ENCODE assay signal across 13 cellular contexts in genomic region chr11:117218133-117218915, GRCh38. TPM values are rescaled to one million over a fixed set of nuclear protein-coding genes. Genes with fewer than 3 reads are reported as not detected.
A peak's percentile ranks its signal among the peaks of the same experiment; 100 is the strongest.
DNase-seq lines count a peak whose midpoint lies in the region; TF ChIP-seq lines count a peak whose summit lies in the region.
"Had no signal": no experiment of that assay in that cellular context is flagged by ENCODE, and none has a peak within 500 bp of the region (broad histone marks: within the 10 kb centered on the region; RNA-seq: fewer than 3 reads in every experiment).

No MANE protein-coding gene starts in this region.

- peaks cover 55% of the 10 kb centered on the region for H3K36me3 Mint-ChIP-seq in T-helper 1 cell treated with Interleukin-12 subunit alpha and Interleukin-12 subunit beta and Interleukin-4 antibody, amounts not matched to agents 30 μg/mL and 1 μg/mL, for 36 hours (ENCODE audit: low read depth)

- no peak for TF ChIP-seq CTCF in testis (IDR thresholded peaks at IDR 0.05)

- H3K27me3 ChIP-seq in esophagus (ENCODE audit: control insufficient read depth in 1 of 2, insufficient read depth in 2 of 2, low read length in 2 of 2) (no peaks in the 10 kb centered on the region), mucosa of stomach (ENCODE audit: control insufficient read depth, insufficient read depth, low read length) (no peaks in the 10 kb centered on the region), testis (no peaks in the 10 kb centered on the region)

- no peaks in the 10 kb centered on the region for H3K9me3 ChIP-seq in esophagus (ENCODE audit: control insufficient read depth in 2 of 2, insufficient read depth in 1 of 2, low read depth in 1 of 2, low read length in 1 of 2)
- no peaks in the 10 kb centered on the region for H3K9me3 ChIP-seq in mucosa of stomach (ENCODE audit: control insufficient read depth, low read length)
- no peaks in the 10 kb centered on the region for H3K9me3 ChIP-seq in testis

- H3K36me3 ChIP-seq in esophagus (ENCODE audit: control insufficient read depth in 2 of 2, insufficient read depth in 2 of 2, low read length in 1 of 2) (peaks cover 16 to 33% of the 10 kb centered on the region in 2 donors), mucosa of stomach (ENCODE audit: control insufficient read depth, insufficient read depth, low read length) (peaks cover 22% of the 10 kb centered on the region), testis (ENCODE audit: low read depth, missing control alignments) (no peaks in the 10 kb centered on the region)

- peak overlapping the region; percentile 41 for H3K27ac Mint-ChIP-seq in T-helper 1 cell treated with Interleukin-12 subunit alpha and Interleukin-12 subunit beta and Interleukin-4 antibody, amounts not matched to agents 30 μg/mL and 1 μg/mL, for 36 hours

- intact Hi-C loops in testis (cut with DNase I; ENCODE audit: low total_unique reads): no loop called here

- peak overlapping the region; percentile 86 to 88 for H3K27ac ChIP-seq in esophagus (ENCODE audit: low read depth in 2 of 2, low read length in 1 of 2)
- H3K27ac ChIP-seq in testis: peak overlapping the region; percentile 10 to 79
- H3K27ac ChIP-seq: 22Rv1 had no signal

- H3K27me3 Mint-ChIP-seq in T-helper 1 cell treated with Interleukin-12 subunit alpha and Interleukin-12 subunit beta and Interleukin-4 antibody, amounts not matched to agents 30 μg/mL and 1 μg/mL, for 36 hours (ENCODE audit: low read depth): no peaks in the 10 kb centered on the region

- no peak overlapping the region for H3K4me3 ChIP-seq in esophagus (ENCODE audit: low read depth in 1 of 2, low read length in 2 of 2)
- no peak overlapping the region for H3K4me3 ChIP-seq in mucosa of stomach (ENCODE audit: low read length)
- H3K4me3 ChIP-seq in testis: no peak overlapping the region

- H3K9me3 Mint-ChIP-seq in T-helper 1 cell treated with Interleukin-12 subunit alpha and Interleukin-12 subunit beta and Interleukin-4 antibody, amounts not matched to agents 30 μg/mL and 1 μg/mL, for 36 hours: no peaks in the 10 kb centered on the region
- H3K9me3 Mint-ChIP-seq: activated T-cell treated with anti-CD3 and anti-CD28 coated beads, Interleukin-2, amount 50 U/mL, for 72 hours had no signal

- no peak for TF ChIP-seq POLR2A in testis (IDR thresholded peaks at IDR 0.05)

- 68 to 72% methylated on average over 15 of the region's 15 CpGs for WGBS in esophagus, 2 donors
- WGBS in testis, 2 donors: 58 to 62% methylated on average over 15 of the region's 15 CpGs

- no peak overlapping the region for H3K4me3 Mint-ChIP-seq in T-helper 1 cell treated with Interleukin-12 subunit alpha and Interleukin-12 subunit beta and Interleukin-4 antibody, amounts not matched to agents 30 μg/mL and 1 μg/mL, for 36 hours
- H3K4me3 Mint-ChIP-seq: activated T-cell treated with anti-CD3 and anti-CD28 coated beads, Interleukin-2, amount 50 U/mL, for 72 hours had no signal

- peak overlapping the region; percentile 48 for H3K9ac ChIP-seq in mucosa of stomach (ENCODE audit: low read length)

- H3K4me1 ChIP-seq in esophagus (ENCODE audit: control insufficient read depth in 2 of 2, insufficient read depth in 2 of 2, low read length in 1 of 2) (peaks cover 0 to 5% of the 10 kb centered on the region in 2 donors), mucosa of stomach (ENCODE audit: control insufficient read depth, insufficient read depth, low read length) (peaks cover 55% of the 10 kb centered on the region), testis (peaks cover 50% of the 10 kb centered on the region)

- DNase-seq in T-helper 1 cell (no peak), testis (peak; percentile 35), GM19240 (ENCODE audit: insufficient read length, low spot score) (no peak), HuH-7.5 (ENCODE audit: low spot score) (no peak), GDM1 (lab: John Stamatoyannopoulos, UW) (no peak)
- DNase-seq: activated T-cell treated with anti-CD3 and anti-CD28 coated beads, Interleukin-2, amount 50 U/mL, for 72 hours; DMS53; NCI-H2081; PC-3 had no signal

- H3K4me1 Mint-ChIP-seq in T-helper 1 cell treated with Interleukin-12 subunit alpha and Interleukin-12 subunit beta and Interleukin-4 antibody, amounts not matched to agents 30 μg/mL and 1 μg/mL, for 36 hours (ENCODE audit: low read depth): peaks cover 20% of the 10 kb centered on the region

RNA-seq across cellular contexts. Expression of gene PCSK7, which starts 13.5 kb away (rescaled TPM):
- polyA plus RNA-seq in esophagus: 10 to 100 TPM; 22.8 to 37.3 TPM
- total RNA-seq in testis: 10 to 100 TPM; 57.7 to 66.5 TPM
- 52.0 TPM for polyA plus RNA-seq in testis (ENCODE audit: insufficient read depth, low read depth, low replicate concordance)

RNA-seq across cellular contexts. Expression of gene RNF214, which starts 14.1 kb away (rescaled TPM):
- 1 to 10 TPM; 5.9 to 6.6 TPM for polyA plus RNA-seq in esophagus
- total RNA-seq in testis: 10 to 100 TPM; 37.8 to 48.9 TPM
- 44.9 TPM for polyA plus RNA-seq in testis (ENCODE audit: insufficient read depth, low read depth, low replicate concordance)

RNA-seq across cellular contexts. Expression of gene TAGLN, which starts 19.2 kb away (rescaled TPM):
- polyA plus RNA-seq in esophagus: 1,000 to 10,000 TPM in 1 of 2 donors, 100 to 1,000 TPM in 1; 469 to 1,217 TPM
- 100 to 1,000 TPM; 167 to 187 TPM for total RNA-seq in testis
- polyA plus RNA-seq in testis (ENCODE audit: insufficient read depth, low read depth, low replicate concordance): 800 TPM

RNA-seq across cellular contexts. Expression of gene SIDT2, which starts 39.8 kb away (rescaled TPM):
- polyA plus RNA-seq in esophagus (10 to 100 TPM in 1 of 2 donors, 1 to 10 TPM in 1; 8.3 to 11.3 TPM), testis (ENCODE audit: insufficient read depth, low read depth, low replicate concordance) (69.5 TPM)
- total RNA-seq in testis: 100 to 1,000 TPM in 1 of 2 donors, 10 to 100 TPM in 1; 93.8 to 129 TPM
